11 cellular contexts compared by ENCODE assay signal in the genomic region with DNA sequence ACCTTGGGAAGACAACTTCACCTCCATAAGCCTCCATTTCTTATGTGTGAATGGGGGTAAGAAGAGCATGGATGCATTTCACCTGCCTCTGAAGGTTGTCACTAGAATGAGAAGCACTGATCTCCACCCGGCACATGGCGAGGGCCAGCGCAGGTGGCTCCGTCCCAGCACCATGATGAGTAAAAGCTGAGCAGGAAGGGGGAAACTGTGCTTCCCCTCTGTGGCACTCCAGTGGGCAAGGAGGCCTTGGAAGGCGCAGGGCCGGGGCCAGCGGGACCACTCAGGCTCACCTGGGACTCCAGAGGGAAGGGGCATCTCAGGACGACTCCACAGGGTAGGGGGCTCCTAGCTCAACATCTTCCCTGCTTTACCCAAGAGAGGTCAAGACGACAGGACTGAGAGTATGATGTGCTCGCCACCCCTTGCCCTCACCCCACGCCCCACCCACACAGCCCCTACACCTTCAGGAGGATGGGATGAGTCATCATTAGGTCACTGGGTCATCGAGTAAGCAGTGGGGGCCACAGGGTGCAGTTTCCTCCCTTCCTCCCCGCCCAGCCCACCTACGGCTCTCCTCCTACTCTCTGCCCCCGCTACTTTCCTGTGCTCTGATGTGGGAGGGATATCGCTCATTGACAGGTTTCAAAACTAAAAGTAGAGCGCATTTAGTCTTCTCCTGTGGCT.
DNase-seq lines count a peak whose midpoint lies in the region; ATAC-seq, FAIRE-seq and TF ChIP-seq lines count a peak whose summit lies in the region.
"Had no signal": no experiment of that assay in that cellular context is flagged by ENCODE, and none has a peak within 500 bp of the region (broad histone marks: within the 10 kb centered on the region; RNA-seq: fewer than 3 reads in every experiment).

No MANE protein-coding gene starts in this region.

- peaks cover 59 to 87% (median 66%) of the 10 kb centered on the region in 7 donors for H3K4me1 Mint-ChIP-seq in naive thymus-derived CD4-positive, alpha-beta T cell

- H3K27me3 ChIP-seq in right atrium auricular region = no peaks in the 10 kb centered on the region
- no peaks in the 10 kb centered on the region for H3K27me3 ChIP-seq in naive thymus-derived CD4-positive, alpha-beta T cell (ENCODE audit: control insufficient read depth in 2 of 2, insufficient read depth in 2 of 2, low read length in 2 of 2)
- H3K27me3 ChIP-seq: ovary, transverse colon had no signal

- no peak for DNase-seq in right atrium auricular region (ENCODE audit: low spot score)
- no peak for DNase-seq in Right ventricle myocardium superior
- peak; percentile 85 for DNase-seq in activated CD8-positive, alpha-beta memory T cell treated with anti-CD3 and anti-CD28 coated beads for 24 hours
- DNase-seq in naive thymus-derived CD4-positive, alpha-beta T cell = peak in 5 of 9 donors; percentile 13 to 79 (median 18)
- peak; percentile 40 for DNase-seq in urothelium cell line (ENCODE audit: low spot score)
- DNase-seq in NCI-H748 (lab: John Stamatoyannopoulos, UW; ENCODE audit: unreplicated experiment) = no peak
- DNase-seq in NCI-H2029 treated with DMSO at 0.1 percent for 48 hours (lab: John Stamatoyannopoulos, UW) = no peak
- DNase-seq in HUDEP-2 (lab: John Stamatoyannopoulos, UW; ENCODE audit: unreplicated experiment in 76 of 76) = no peak
- DNase-seq: HCEC 1CT, ovary, transverse colon had no signal

- ATAC-seq in Right ventricle myocardium superior (ENCODE audit: poor library complexity) = no peak
- ATAC-seq in naive thymus-derived CD4-positive, alpha-beta T cell = peak; percentile 28

- no peaks in the 10 kb centered on the region for H3K36me3 ChIP-seq in right atrium auricular region
- H3K36me3 ChIP-seq in naive thymus-derived CD4-positive, alpha-beta T cell (ENCODE audit: control insufficient read depth in 2 of 3, insufficient read depth in 3 of 3, low read length in 3 of 3) = no peaks in the 10 kb centered on the region
- H3K36me3 ChIP-seq: ovary, transverse colon had no signal

- H3K4me3 ChIP-seq in right atrium auricular region = no peak overlapping the region
- no peak overlapping the region for H3K4me3 ChIP-seq in naive thymus-derived CD4-positive, alpha-beta T cell (ENCODE audit: low read length)
- H3K4me3 ChIP-seq: ovary, transverse colon had no signal

- intact Hi-C loops in Right ventricle myocardium superior (cut with DNase I) = no loop called here
- intact Hi-C loops in naive thymus-derived CD4-positive, alpha-beta T cell (cut with micrococcal nuclease) = loop anchor here in 1 of 2 donors (5.0 kb wide), 1 partner anchor 111 kb away; a partner anchor contains a TSS

- H3K9me3 Mint-ChIP-seq in naive thymus-derived CD4-positive, alpha-beta T cell = no peaks in the 10 kb centered on the region

- peak overlapping the region; percentile 66 to 79 for H3K27ac ChIP-seq in right atrium auricular region
- H3K27ac ChIP-seq in naive thymus-derived CD4-positive, alpha-beta T cell (ENCODE audit: low read depth, low read length) = no peak overlapping the region
- H3K27ac ChIP-seq: ovary, transverse colon had no signal

- CTCF ChIA-PET in naive thymus-derived CD4-positive, alpha-beta T cell (lab: Charles Lee) = no interaction called here

- peak overlapping the region; percentile 68 to 78 (median 73) for H3K4me3 Mint-ChIP-seq in naive thymus-derived CD4-positive, alpha-beta T cell

- H3K9me3 ChIP-seq in right atrium auricular region = no peaks in the 10 kb centered on the region
- H3K9me3 ChIP-seq in naive thymus-derived CD4-positive, alpha-beta T cell (ENCODE audit: control insufficient read depth in 2 of 3, low read length in 3 of 3) = no peaks in the 10 kb centered on the region
- H3K9me3 ChIP-seq: ovary, transverse colon had no signal

- H3K36me3 Mint-ChIP-seq in naive thymus-derived CD4-positive, alpha-beta T cell = peaks cover 0 to 3% (median 0%) of the 10 kb centered on the region in 5 donors

- POLR2A ChIA-PET in naive thymus-derived CD4-positive, alpha-beta T cell (lab: Charles Lee) = no interaction called here

- TF ChIP-seq CTCF in right atrium auricular region (IDR thresholded peaks at IDR 0.05) = no peak

- H3K27ac Mint-ChIP-seq in naive thymus-derived CD4-positive, alpha-beta T cell = peak overlapping the region in 8 of 9 donors; percentile 15 to 93 (median 72)

- H3K27me3 Mint-ChIP-seq in naive thymus-derived CD4-positive, alpha-beta T cell = no peaks in the 10 kb centered on the region

- FAIRE-seq in urothelium cell line (lab: Jason Lieb, UNC) = no peak

- H3K4me1 ChIP-seq in right atrium auricular region = peaks cover 0 to 40% of the 10 kb centered on the region in 2 donors
- H3K4me1 ChIP-seq in naive thymus-derived CD4-positive, alpha-beta T cell (ENCODE audit: control insufficient read depth in 2 of 2, insufficient read depth in 2 of 2, low read length in 2 of 2) = peaks cover 50 to 72% of the 10 kb centered on the region in 2 donors

Comparison
In these comparisons a context has a peak if more than half of its experiments do, and no peak if none do; other contexts are left out.
1. DNase-seq: peak in activated CD8-positive, alpha-beta memory T cell treated with anti-CD3 and anti-CD28 coated beads for 24 hours (single experiment), naive thymus-derived CD4-positive, alpha-beta T cell (5 of 9) and urothelium cell line (single experiment); none in right atrium auricular region (single experiment), Right ventricle myocardium superior (single experiment), NCI-H748 (single experiment), NCI-H2029 treated with DMSO at 0.1 percent for 48 hours (single experiment) and HUDEP-2 (0 of 76).